Comparison of ENCODE assay signal across 8 cellular contexts in genomic region chr3:124780767-124781485, GRCh38. TPM values are rescaled to one million over a fixed set of nuclear protein-coding genes. Genes with fewer than 3 reads are reported as not detected.
DNase-seq lines count a peak whose midpoint lies in the region; ATAC-seq and TF ChIP-seq lines count a peak whose summit lies in the region.

No MANE protein-coding gene starts in this region.

- TF ChIP-seq POLR2A in spleen (IDR thresholded peaks at IDR 0.05) = no peak

- CTCF ChIA-PET in CD4-positive, alpha-beta memory T cell (lab: Charles Lee; ENCODE audit: partially characterized antibody) = interaction anchor here (3.9 kb wide), 1 partner anchor 21 kb away, joined by 23 read pairs; no protein-coding TSS in a partner anchor
- CTCF ChIA-PET in activated CD8-positive, alpha-beta T cell treated with anti-CD3 and anti-CD28 coated beads, Interleukin-2, amount 10 ng/mL, durations not matched to agents 7 days and 5 days (lab: Charles Lee) = no interaction called here

- WGBS in HUES64 = 63% methylated on average over 13 of the region's 15 CpGs
- WGBS in spleen, 5 donors = 26 to 42% (median 35%) methylated on average over 15 of the region's 15 CpGs

- H3K27ac Mint-ChIP-seq in CD4-positive, alpha-beta memory T cell = peak overlapping the region in 1 of 7 donors; percentile 5
- H3K27ac Mint-ChIP-seq in activated CD8-positive, alpha-beta T cell treated with anti-CD3 and anti-CD28 coated beads, Interleukin-2, amount 10 ng/mL, durations not matched to agents 7 days and 5 days = no peak overlapping the region
- peak overlapping the region in 2 of 10 donors; percentile 21 to 51 for H3K27ac Mint-ChIP-seq in naive thymus-derived CD8-positive, alpha-beta T cell

- H3K4me3 Mint-ChIP-seq in CD4-positive, alpha-beta memory T cell = no peak overlapping the region
- H3K4me3 Mint-ChIP-seq in activated CD8-positive, alpha-beta T cell treated with anti-CD3 and anti-CD28 coated beads, Interleukin-2, amount 10 ng/mL, durations not matched to agents 7 days and 5 days = no peak overlapping the region
- H3K4me3 Mint-ChIP-seq in naive thymus-derived CD8-positive, alpha-beta T cell = no peak overlapping the region

- DNase-seq in astrocyte of the cerebellum (ENCODE audit: low read depth) (peak; percentile 72), iris pigment epithelial cell (ENCODE audit: low read depth) (peak; percentile 71), spleen (peak; percentile 41)
- no peak for DNase-seq in CD4-positive, alpha-beta memory T cell
- DNase-seq in activated CD8-positive, alpha-beta T cell treated with anti-CD3 and anti-CD28 coated beads, Interleukin-2, amount 10 ng/mL, durations not matched to agents 7 days and 5 days = no peak
- DNase-seq in naive thymus-derived CD8-positive, alpha-beta T cell = no peak

- H3K4me3 ChIP-seq in HUES64 (ENCODE audit: low read length) = no peak overlapping the region
- H3K4me3 ChIP-seq in astrocyte of the cerebellum (ENCODE audit: low read depth, low read length) = no peak overlapping the region
- H3K4me3 ChIP-seq in spleen = no peak overlapping the region
- H3K4me3 ChIP-seq in CD4-positive, alpha-beta memory T cell (ENCODE audit: low read length in 2 of 2) = no peak overlapping the region

- H3K4me1 ChIP-seq in HUES64 (ENCODE audit: insufficient read depth, low read length) (peaks cover 23% of the 10 kb centered on the region), spleen (peaks cover 0 to 37% (median 24%) of the 10 kb centered on the region in 6 donors)
- H3K4me1 ChIP-seq in CD4-positive, alpha-beta memory T cell (ENCODE audit: insufficient read depth, low read length) = peaks cover 6% of the 10 kb centered on the region

- H3K36me3 ChIP-seq in HUES64 (ENCODE audit: insufficient read depth, low read length) (peaks cover 50% of the 10 kb centered on the region), spleen (no peaks in the 10 kb centered on the region)
- no peaks in the 10 kb centered on the region for H3K36me3 ChIP-seq in CD4-positive, alpha-beta memory T cell (ENCODE audit: insufficient read depth, low read length)

- peak overlapping the region; percentile 44 for H3K27ac ChIP-seq in HUES64 (ENCODE audit: low read depth, low read length)
- peak overlapping the region in 7 of 8 donors; percentile 23 to 76 (median 59) for H3K27ac ChIP-seq in spleen
- H3K27ac ChIP-seq in CD4-positive, alpha-beta memory T cell (ENCODE audit: low read depth, low read length) = no peak overlapping the region

- POLR2A ChIA-PET in CD4-positive, alpha-beta memory T cell (lab: Charles Lee; ENCODE audit: partially characterized antibody) = no interaction called here
- POLR2A ChIA-PET in activated CD8-positive, alpha-beta T cell treated with anti-CD3 and anti-CD28 coated beads, Interleukin-2, amount 10 ng/mL, durations not matched to agents 7 days and 5 days (lab: Charles Lee) = no interaction called here
- POLR2A ChIA-PET in naive thymus-derived CD8-positive, alpha-beta T cell (lab: Charles Lee) = interaction anchor here (0.5 kb wide), 1 partner anchor 21 kb away, joined by 3 read pairs; no protein-coding TSS in a partner anchor

- H3K27me3 Mint-ChIP-seq in CD4-positive, alpha-beta memory T cell = peaks cover 3 to 6% of the 10 kb centered on the region in 2 donors
- peaks cover 11% of the 10 kb centered on the region for H3K27me3 Mint-ChIP-seq in activated CD8-positive, alpha-beta T cell treated with anti-CD3 and anti-CD28 coated beads, Interleukin-2, amount 10 ng/mL, durations not matched to agents 7 days and 5 days (ENCODE audit: low read depth)
- peaks cover 4 to 21% (median 5%) of the 10 kb centered on the region in 5 donors for H3K27me3 Mint-ChIP-seq in naive thymus-derived CD8-positive, alpha-beta T cell

- H3K9me3 Mint-ChIP-seq in CD4-positive, alpha-beta memory T cell = peaks cover 0 to 4% (median 0%) of the 10 kb centered on the region in 8 donors
- no peaks in the 10 kb centered on the region for H3K9me3 Mint-ChIP-seq in activated CD8-positive, alpha-beta T cell treated with anti-CD3 and anti-CD28 coated beads, Interleukin-2, amount 10 ng/mL, durations not matched to agents 7 days and 5 days (ENCODE audit: insufficient read depth)
- no peaks in the 10 kb centered on the region for H3K9me3 Mint-ChIP-seq in naive thymus-derived CD8-positive, alpha-beta T cell

- in situ Hi-C loops in astrocyte of the cerebellum (cut with HindIII; ENCODE audit: low sequenced_read_pairs) = no loop called here

- H3K36me3 Mint-ChIP-seq in CD4-positive, alpha-beta memory T cell = no peaks in the 10 kb centered on the region
- H3K36me3 Mint-ChIP-seq in activated CD8-positive, alpha-beta T cell treated with anti-CD3 and anti-CD28 coated beads, Interleukin-2, amount 10 ng/mL, durations not matched to agents 7 days and 5 days (ENCODE audit: low read depth) = no peaks in the 10 kb centered on the region
- H3K36me3 Mint-ChIP-seq in naive thymus-derived CD8-positive, alpha-beta T cell = no peaks in the 10 kb centered on the region

- H3K9me3 ChIP-seq in HUES64 (ENCODE audit: insufficient read depth, low read depth, low read length) (no peaks in the 10 kb centered on the region), spleen (no peaks in the 10 kb centered on the region)
- no peaks in the 10 kb centered on the region for H3K9me3 ChIP-seq in CD4-positive, alpha-beta memory T cell (ENCODE audit: control insufficient read depth in 1 of 2, low read length in 2 of 2)

- H3K27me3 ChIP-seq in HUES64 (ENCODE audit: insufficient read depth, low read length) (no peaks in the 10 kb centered on the region), spleen (replicated peaks in 1 of 7) (no peaks in the 10 kb centered on the region)
- no peaks in the 10 kb centered on the region for H3K27me3 ChIP-seq in CD4-positive, alpha-beta memory T cell (ENCODE audit: insufficient read depth, low read length)

- no peak for ATAC-seq in activated CD8-positive, alpha-beta T cell treated with anti-CD3 and anti-CD28 coated beads, Interleukin-2, amount 10 ng/mL, durations not matched to agents 7 days and 5 days
- no peak for ATAC-seq in GM21447 (IDR thresholded peaks at IDR 0.05; ENCODE audit: unreplicated experiment)
- ATAC-seq in naive thymus-derived CD8-positive, alpha-beta T cell = no peak

- peaks cover 0 to 4% (median 4%) of the 10 kb centered on the region in 4 donors for H3K4me1 Mint-ChIP-seq in CD4-positive, alpha-beta memory T cell
- H3K4me1 Mint-ChIP-seq in activated CD8-positive, alpha-beta T cell treated with anti-CD3 and anti-CD28 coated beads, Interleukin-2, amount 10 ng/mL, durations not matched to agents 7 days and 5 days (ENCODE audit: low read depth) = peaks cover 13% of the 10 kb centered on the region
- H3K4me1 Mint-ChIP-seq in naive thymus-derived CD8-positive, alpha-beta T cell = peaks cover 3 to 15% (median 11%) of the 10 kb centered on the region in 4 donors

- no peak overlapping the region for H3K9ac ChIP-seq in HUES64 (ENCODE audit: low read depth, low read length)

- intact Hi-C loops in spleen (cut with DNase I; ENCODE audit: low total_unique reads) = no loop called here
- intact Hi-C loops in CD4-positive, alpha-beta memory T cell (cut with micrococcal nuclease) = no loop called here

- TF ChIP-seq CTCF in astrocyte of the cerebellum (IDR thresholded peaks at IDR 0.05; ENCODE audit: low read depth, low read length, missing control alignments) (no peak), spleen (IDR thresholded peaks at IDR 0.05 in 8 of 11, conservative IDR thresholded peaks at IDR 0.05 in 3 of 11) (no peak)

RNA-seq across cellular contexts. Expression of gene UMPS, which starts 50.7 kb away (rescaled TPM):
- polyA plus RNA-seq in HUES64 (2013, experiment 1 of 2) = 43.2 TPM
- polyA plus RNA-seq in HUES64 (2013, experiment 2 of 2) = 35.9 TPM
- 10 to 100 TPM; 21.9 to 41.8 (median 26.7) TPM for total RNA-seq in spleen
- 10 to 100 TPM; 11.2 to 39.8 (median 17.6) TPM for polyA plus RNA-seq in spleen
- 10 to 100 TPM; 25.5 to 31.5 TPM for total RNA-seq in CD4-positive, alpha-beta memory T cell
- 10 to 100 TPM; 18.4 to 33.2 TPM for polyA plus RNA-seq in CD4-positive, alpha-beta memory T cell
- total RNA-seq in activated CD8-positive, alpha-beta T cell treated with anti-CD3 and anti-CD28 coated beads, Interleukin-2, amount 10 ng/mL, durations not matched to agents 7 days and 5 days = 10 to 100 TPM; 32.9 to 38.8 TPM
- 10 to 100 TPM; 26.8 to 27.4 TPM for total RNA-seq in naive thymus-derived CD8-positive, alpha-beta T cell
- 10 to 100 TPM; 19.6 to 31.5 (median 21.4) TPM for polyA plus RNA-seq in naive thymus-derived CD8-positive, alpha-beta T cell

Comparison
In these comparisons a context has a peak if more than half of its experiments do, and no peak if none do; other contexts are left out.
1. DNase-seq: peak in astrocyte of the cerebellum (single experiment), iris pigment epithelial cell (single experiment) and spleen (single experiment); none in CD4-positive, alpha-beta memory T cell (0 of 5), activated CD8-positive, alpha-beta T cell treated with anti-CD3 and anti-CD28 coated beads, Interleukin-2, amount 10 ng/mL, durations not matched to agents 7 days and 5 days (single experiment) and naive thymus-derived CD8-positive, alpha-beta T cell (0 of 10).